ENCODE assay signal across 1 cellular context in genomic region chr22:44025171-44026065, GRCh38.
TF ChIP-seq lines count a peak whose summit lies in the region.

No MANE protein-coding gene starts in this region.

TF ChIP-seq in IMR-90, 13 proteins besides CTCF, POLR2A, EP300 and RAD21 (continued from another document):
- TF ChIP-seq USF2 (IDR thresholded peaks at IDR 0.05; ENCODE audit: low read depth, low read length) (no peak), CHD1 (IDR thresholded peaks at IDR 0.05; ENCODE audit: low read depth, low read length) (no peak), FOS (IDR thresholded peaks at IDR 0.05; ENCODE audit: low read depth, low read length) (no peak)
